Comparison of ENCODE assay signal across 2 cellular contexts in the genomic region with DNA sequence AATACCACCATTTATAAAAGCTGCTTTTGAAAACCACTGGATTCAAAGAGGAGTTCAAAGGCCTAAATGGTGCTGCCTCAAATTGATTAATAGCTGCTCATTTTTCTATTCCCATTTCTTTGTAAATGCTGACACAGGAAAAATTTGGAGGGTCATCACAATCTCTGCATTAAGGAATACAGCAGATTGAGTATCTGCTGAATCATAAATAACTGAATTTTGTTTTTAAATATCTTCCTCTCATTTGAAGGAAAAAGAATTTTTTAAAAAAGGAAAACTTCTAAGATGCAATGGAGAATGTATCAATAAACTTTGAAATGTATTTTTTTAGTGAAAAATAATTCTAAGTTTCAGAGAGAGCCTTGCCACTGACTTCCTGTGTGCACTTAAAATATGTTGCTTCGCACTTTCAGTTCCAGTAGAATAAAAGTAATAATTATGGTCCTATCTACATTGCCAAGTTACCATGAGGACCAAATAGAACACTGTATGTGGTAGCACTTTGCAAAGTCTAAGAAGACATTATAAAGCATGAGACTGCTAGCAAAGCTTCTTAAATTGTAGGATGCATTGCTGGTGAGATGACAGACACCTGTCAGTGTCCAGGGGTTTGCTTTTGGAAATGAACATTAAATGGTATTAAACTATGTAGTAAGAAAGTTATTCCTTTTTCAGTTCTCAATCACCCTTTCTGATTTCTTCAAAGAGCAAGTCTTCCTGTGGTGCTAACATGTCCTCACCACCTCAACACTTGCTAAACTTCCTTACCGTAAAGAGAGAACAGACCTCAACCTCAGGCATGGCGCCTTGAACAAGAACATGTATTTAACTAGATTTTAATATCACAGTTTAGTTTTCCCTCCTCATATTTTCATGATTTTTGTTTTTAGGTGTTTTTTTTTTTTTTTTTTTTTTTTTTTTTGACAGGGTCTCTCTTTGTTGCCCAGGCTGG.
TF ChIP-seq lines count a peak whose summit lies in the region.

No MANE protein-coding gene starts in this region.

TF ChIP-seq in IMR-90, 13 proteins besides CTCF, POLR2A, EP300 and RAD21:
- TF ChIP-seq CHD1 (IDR thresholded peaks at IDR 0.05; ENCODE audit: low read depth, low read length) (no peak), MAFK (IDR thresholded peaks at IDR 0.05; ENCODE audit: low read depth, low read length) (peak; percentile 85)

TF ChIP-seq in K562, 482 proteins besides CTCF, POLR2A, EP300 and RAD21:
- TF ChIP-seq SAP30 (IDR thresholded peaks at IDR 0.05; ENCODE audit: borderline replicate concordance, insufficient read depth, low read depth, low read length, poor library complexity, severe bottlenecking): no peak
- no peak for TF ChIP-seq JUND (IDR thresholded peaks at IDR 0.05; ENCODE audit: borderline replicate concordance, low read depth, low read length)
- no peak for TF ChIP-seq JUND (tag; IDR thresholded peaks at IDR 0.05; ENCODE audit: borderline replicate concordance, low read depth, low read length)
- TF ChIP-seq NCOA6 (IDR thresholded peaks at IDR 0.05): no peak
- TF ChIP-seq EHMT2 (IDR thresholded peaks at IDR 0.05): no peak
- peak; percentile 61 for TF ChIP-seq MAFF (IDR thresholded peaks at IDR 0.05; ENCODE audit: low read length)
- TF ChIP-seq MAFK (IDR thresholded peaks at IDR 0.05; ENCODE audit: low read length): peak; percentile 63; the same call in 1 of the 2 replicates
- TF ChIP-seq ZNF316 (IDR thresholded peaks at IDR 0.05): peak; percentile 64; the same call in 1 of the 2 replicates
